Comparison of ENCODE assay signal across 1 cellular context in genomic region chr17:50577451-50577954, GRCh38.
TF ChIP-seq lines count a peak whose summit lies in the region.

No MANE protein-coding gene starts in this region.

TF ChIP-seq in GM12878, 131 proteins besides CTCF, POLR2A, EP300 and RAD21:
- peak in 1 of 2 experiments; percentile 54; a peak in 2 of 4 replicates for TF ChIP-seq BHLHE40 (IDR thresholded peaks at IDR 0.05; ENCODE audit: borderline replicate concordance in 1 of 2, low read depth in 2 of 2, low read length in 1 of 2)
- TF ChIP-seq MLLT1 (IDR thresholded peaks at IDR 0.05), result no peak
- TF ChIP-seq EGR1 (IDR thresholded peaks at IDR 0.05; ENCODE audit: borderline replicate concordance in 1 of 2, low read depth in 2 of 2, low read length in 2 of 2), result no peak
- TF ChIP-seq BCL3 (IDR thresholded peaks at IDR 0.05; ENCODE audit: borderline replicate concordance, insufficient read depth, low read depth, low read length, poor library complexity, severe bottlenecking), result peak; percentile 63
- no peak for TF ChIP-seq ZBED1 (IDR thresholded peaks at IDR 0.05; ENCODE audit: borderline replicate concordance)
